ENCODE assay signal across 27 cellular contexts in the genomic region with DNA sequence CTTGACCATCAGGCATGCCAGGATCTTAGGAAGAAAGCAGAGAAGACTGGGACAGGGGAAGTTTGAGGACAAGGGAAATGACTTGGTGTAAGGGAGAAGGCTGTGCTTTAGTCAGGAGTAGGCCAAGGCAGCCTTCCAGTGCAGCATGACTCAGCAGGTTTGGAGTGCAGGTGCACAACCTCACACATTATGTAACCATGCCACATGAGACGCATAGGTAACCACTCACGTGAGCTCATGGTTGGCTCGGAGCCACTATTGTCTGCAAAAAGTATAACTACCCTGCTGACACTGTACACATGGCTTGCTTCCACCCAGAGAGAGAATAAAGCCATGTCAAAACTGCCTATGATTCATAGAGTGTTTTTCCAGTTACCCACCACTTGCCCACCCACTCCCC.
DNase-seq lines count a peak whose midpoint lies in the region; ATAC-seq and TF ChIP-seq lines count a peak whose summit lies in the region.
"Had no signal": no experiment of that assay in that cellular context is flagged by ENCODE, and none has a peak within 500 bp of the region (broad histone marks: within the 10 kb centered on the region; RNA-seq: fewer than 3 reads in every experiment).

No MANE protein-coding gene starts in this region.

- H2BK5ac ChIP-seq in IMR-90 (ENCODE audit: low read depth, low read length, poor library complexity, severe bottlenecking), result no peak overlapping the region

- H4K20me1 ChIP-seq in IMR-90 (ENCODE audit: insufficient read depth, low read length), result no peaks in the 10 kb centered on the region
- H4K20me1 ChIP-seq in OCI-LY7 (ENCODE audit: insufficient read depth, low read length), result no peaks in the 10 kb centered on the region

- H3K4me3 ChIP-seq in IMR-90 (ENCODE audit: insufficient read depth, low read depth, low read length) (no peak overlapping the region), OCI-LY7 (ENCODE audit: low read depth, low read length, poor library complexity, severe bottlenecking) (no peak overlapping the region)
- H3K4me3 ChIP-seq: prostate gland, right lobe of liver, spleen had no signal

- H3K9me3 ChIP-seq in IMR-90 (ENCODE audit: control insufficient read depth, insufficient read depth, low read length) (peaks cover 3% of the 10 kb centered on the region; the same call in 1 of the 2 replicates), OCI-LY7 (ENCODE audit: low read length) (no peaks in the 10 kb centered on the region)
- H3K9me3 ChIP-seq: prostate gland, right lobe of liver had no signal

- no peak overlapping the region for H3K4ac ChIP-seq in IMR-90 (ENCODE audit: low read depth, low read length)

- ATAC-seq in IMR-90 (ENCODE audit: low read depth), result no peak
- no peak for ATAC-seq in HG02678 (IDR thresholded peaks at IDR 0.05; ENCODE audit: unreplicated experiment)
- ATAC-seq: left ventricle myocardium superior; right lobe of liver; stimulated activated naive CD8-positive, alpha-beta T cell treated with anti-CD3 and anti-CD28 coated beads, Interleukin-15, Interleukin-2, amounts not matched to agents 100 U/mL and 50 U/mL, for 24 hours had no signal

- no peak overlapping the region for H4K8ac ChIP-seq in IMR-90 (ENCODE audit: low read depth in 2 of 2, low read length in 2 of 2)

- H3K9ac ChIP-seq in IMR-90 (ENCODE audit: low read depth, low read length), result no peak overlapping the region

- no peak overlapping the region for H3K18ac ChIP-seq in IMR-90 (ENCODE audit: low read depth, low read length)

- H3K56ac ChIP-seq in IMR-90 (ENCODE audit: extremely low read depth, insufficient read depth, low read length), result no peak overlapping the region

- no peak for TF ChIP-seq POLR2A in IMR-90 (IDR thresholded peaks at IDR 0.05; ENCODE audit: low read depth, low read length)

- CTCF ChIA-PET in IMR-90 (lab: Yijun Ruan, JAX) (no interaction called here), OCI-LY7 (lab: Charles Lee; ENCODE audit: unreplicated experiment) (no interaction called here)

- WGBS in IMR-90 (ENCODE audit: extremely low coverage in 2 of 2, insufficient read length in 1 of 2), 2 experiments, result no CpG with 5 or more reads among the region's 3 CpGs

- DNase-seq in DMS 273 (lab: John Stamatoyannopoulos, UW; ENCODE audit: unreplicated experiment), result peak; percentile 21
- DNase-seq in DMS 273 treated with DMSO at 0.1 percent for 48 hours (lab: John Stamatoyannopoulos, UW), result no peak
- no peak for DNase-seq in IMR-90
- DNase-seq in OCI-LY7 (ENCODE audit: low spot score), result peak; percentile 40
- DNase-seq in kidney tubule cell (ENCODE audit: low spot score), result peak; percentile 54
- DNase-seq in AG20443 (ENCODE audit: low spot score), result no peak
- no peak for DNase-seq in substantia nigra (lab: John Stamatoyannopoulos, UW)
- DNase-seq: activated CD4-positive, alpha-beta T cell treated with anti-CD3 and anti-CD28 coated beads, Interleukin-2, amount 10 ng/mL, durations not matched to agents 7 days and 5 days; activated effector memory CD4-positive, alpha-beta T cell treated with anti-CD3 and anti-CD28 coated beads, Interleukin-2, amount 50 U/mL, for 16 hours; activated T-cell treated with anti-CD3 and anti-CD28 coated beads, Interleukin-2, amount 50 U/mL, for 24 hours; Calu3; effector CD4-positive, alpha-beta T cell; EL; left ventricle myocardium superior; NCI-H1930; NCI-H2227 treated with DMSO at 0.1 percent for 48 hours; NCI-H526 treated with DMSO at 0.1 percent for 48 hours; right lobe of liver; SIG-M5; spleen; stimulated activated CD4-positive, alpha-beta T cell treated with anti-CD3 and anti-CD28 coated beads, Interleukin-2, amount 100 ng/mL, for 24 hours; stimulated activated naive CD8-positive, alpha-beta T cell treated with anti-CD3 and anti-CD28 coated beads, Interleukin-15, Interleukin-2, amounts not matched to agents 100 U/mL and 50 U/mL, for 24 hours had no signal

- no peak overlapping the region for H4K91ac ChIP-seq in IMR-90 (ENCODE audit: insufficient read depth, low read depth, low read length)

- no TSS peak for BruUV-seq in IMR-90 (replicated peaks; lab: Mats Ljungman, UMichigan)
- no TSS peak for BruUV-seq in OCI-LY7 (replicated peaks; lab: Mats Ljungman, UMichigan)

- H2BK20ac ChIP-seq in IMR-90 (ENCODE audit: low read depth, low read length), result no peak overlapping the region

- no peak overlapping the region for H2AK9ac ChIP-seq in IMR-90 (replicated peaks; ENCODE audit: low read depth, low read length, poor library complexity)

- H2AFZ ChIP-seq in IMR-90 (replicated peaks; ENCODE audit: low read length, poor library complexity) (no peak overlapping the region), OCI-LY7 (ENCODE audit: low read length) (no peak overlapping the region)

- H2AK5ac ChIP-seq in IMR-90 (ENCODE audit: low read depth, low read length), result no peak overlapping the region

- no peaks in the 10 kb centered on the region for H3K79me1 ChIP-seq in IMR-90 (ENCODE audit: low read depth in 1 of 2, low read length in 2 of 2)

- H3K4me1 ChIP-seq in IMR-90 (ENCODE audit: control insufficient read depth, insufficient read depth, low read length), result no peaks in the 10 kb centered on the region
- H3K4me1 ChIP-seq in OCI-LY7 (ENCODE audit: insufficient read depth, low read length, poor library complexity, severe bottlenecking), result no peaks in the 10 kb centered on the region
- H3K4me1 ChIP-seq: prostate gland, right lobe of liver, spleen had no signal

- H3K27me3 ChIP-seq in IMR-90 (ENCODE audit: control insufficient read depth, insufficient read depth, low read length), result no peaks in the 10 kb centered on the region
- H3K27me3 ChIP-seq: right lobe of liver, spleen had no signal

- H3K36me3 ChIP-seq in IMR-90 (ENCODE audit: control insufficient read depth, insufficient read depth, low read length) (no peaks in the 10 kb centered on the region), OCI-LY7 (ENCODE audit: insufficient read depth, low read length) (no peaks in the 10 kb centered on the region)
- H3K36me3 ChIP-seq: prostate gland, right lobe of liver, spleen had no signal

- no peak overlapping the region for H4K5ac ChIP-seq in IMR-90 (ENCODE audit: low read depth, low read length)

- intact Hi-C loops in IMR-90 (cut with micrococcal nuclease) (no loop called here), OCI-LY7 (cut with micrococcal nuclease; ENCODE audit: unreplicated experiment) (no loop called here)

- in situ Hi-C loops in IMR-90 (cut with MboI; ENCODE audit: low sequenced_read_pairs), result no loop called here

- H3K27ac ChIP-seq in IMR-90 (ENCODE audit: insufficient read depth, low read length), result no peak overlapping the region
- H3K27ac ChIP-seq in OCI-LY7 (ENCODE audit: low read depth, low read length, poor library complexity, severe bottlenecking), result no peak overlapping the region
- H3K27ac ChIP-seq in substantia nigra (ENCODE audit: low read depth, low read length, poor library complexity, severe bottlenecking), result no peak overlapping the region
- H3K27ac ChIP-seq: 22Rv1, C4-2B, epithelial cell of prostate, prostate gland, right lobe of liver, spleen had no signal

- H3K14ac ChIP-seq in IMR-90 (replicated peaks; ENCODE audit: low read depth, low read length), result no peak overlapping the region

- no peak for TF ChIP-seq RAD21 in IMR-90 (IDR thresholded peaks at IDR 0.05; ENCODE audit: low read length)

- H3K79me2 ChIP-seq in OCI-LY7 (ENCODE audit: insufficient read depth, low read depth, low read length), result no peaks in the 10 kb centered on the region

- no peaks in the 10 kb centered on the region for H3K9me2 ChIP-seq in OCI-LY7 (ENCODE audit: insufficient read depth, low read length)

- H3K4me2 ChIP-seq in IMR-90 (ENCODE audit: low read depth, low read length) (no peak overlapping the region), OCI-LY7 (ENCODE audit: low read length) (no peak overlapping the region)

- no peak overlapping the region for H2BK120ac ChIP-seq in IMR-90 (ENCODE audit: low read depth, low read length)

- H3K9me1 ChIP-seq in IMR-90 (ENCODE audit: insufficient read depth, low read length), result no peaks in the 10 kb centered on the region

- no peak overlapping the region for H3K23ac ChIP-seq in IMR-90 (ENCODE audit: low read depth, low read length)

- TF ChIP-seq CTCF in IMR-90 (conservative IDR thresholded peaks at IDR 0.05; ENCODE audit: low read depth, low read length) (no peak), OCI-LY7 (conservative IDR thresholded peaks at IDR 0.05; ENCODE audit: low read length) (no peak)

- no peak overlapping the region for H2BK15ac ChIP-seq in IMR-90 (ENCODE audit: low read depth, low read length)

- POLR2A ChIA-PET in IMR-90 (lab: Charles Lee; ENCODE audit: unreplicated experiment), result no interaction called here
- POLR2A ChIA-PET in OCI-LY7 (lab: Charles Lee), result no interaction called here

- dilution Hi-C loops in IMR-90 (cut with HindIII; ENCODE audit: low sequenced_read_pairs, unreplicated experiment), result no loop called here

TF ChIP-seq in IMR-90, 13 proteins besides CTCF, POLR2A, EP300 and RAD21:
- TF ChIP-seq NFE2L2 (IDR thresholded peaks at IDR 0.05; ENCODE audit: low read depth, low read length), result peak; percentile 56
- TF ChIP-seq, protein P1, sequence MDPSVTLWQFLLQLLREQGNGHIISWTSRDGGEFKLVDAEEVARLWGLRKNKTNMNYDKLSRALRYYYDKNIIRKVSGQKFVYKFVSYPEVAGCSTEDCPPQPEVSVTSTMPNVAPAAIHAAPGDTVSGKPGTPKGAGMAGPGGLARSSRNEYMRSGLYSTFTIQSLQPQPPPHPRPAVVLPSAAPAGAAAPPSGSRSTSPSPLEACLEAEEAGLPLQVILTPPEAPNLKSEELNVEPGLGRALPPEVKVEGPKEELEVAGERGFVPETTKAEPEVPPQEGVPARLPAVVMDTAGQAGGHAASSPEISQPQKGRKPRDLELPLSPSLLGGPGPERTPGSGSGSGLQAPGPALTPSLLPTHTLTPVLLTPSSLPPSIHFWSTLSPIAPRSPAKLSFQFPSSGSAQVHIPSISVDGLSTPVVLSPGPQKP (IDR thresholded peaks at IDR 0.05; ENCODE audit: borderline replicate concordance, low read depth, low read length), result no peak
- no peak for TF ChIP-seq BHLHE40 (IDR thresholded peaks at IDR 0.05; ENCODE audit: low read depth, low read length)
- no peak for TF ChIP-seq MAZ (IDR thresholded peaks at IDR 0.05; ENCODE audit: borderline replicate concordance, low read depth, low read length)
- TF ChIP-seq, protein P2, sequence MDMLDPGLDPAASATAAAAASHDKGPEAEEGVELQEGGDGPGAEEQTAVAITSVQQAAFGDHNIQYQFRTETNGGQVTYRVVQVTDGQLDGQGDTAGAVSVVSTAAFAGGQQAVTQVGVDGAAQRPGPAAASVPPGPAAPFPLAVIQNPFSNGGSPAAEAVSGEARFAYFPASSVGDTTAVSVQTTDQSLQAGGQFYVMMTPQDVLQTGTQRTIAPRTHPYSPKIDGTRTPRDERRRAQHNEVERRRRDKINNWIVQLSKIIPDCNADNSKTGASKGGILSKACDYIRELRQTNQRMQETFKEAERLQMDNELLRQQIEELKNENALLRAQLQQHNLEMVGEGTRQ (IDR thresholded peaks at IDR 0.05; ENCODE audit: low read depth, low read length), result no peak
- TF ChIP-seq SMC3 (IDR thresholded peaks at IDR 0.05; ENCODE audit: low read depth, low read length), result no peak
- TF ChIP-seq MAFK (IDR thresholded peaks at IDR 0.05; ENCODE audit: low read depth, low read length), result no peak
- no peak for TF ChIP-seq FOS (IDR thresholded peaks at IDR 0.05; ENCODE audit: low read depth, low read length)

Comparison
In these comparisons a context has a peak if more than half of its experiments do, and no peak if none do; other contexts are left out.
1. DNase-seq: peak in DMS 273 (single experiment), OCI-LY7 (single experiment) and kidney tubule cell (single experiment); none in DMS 273 treated with DMSO at 0.1 percent for 48 hours (single experiment), IMR-90 (single experiment), AG20443 (single experiment) and substantia nigra (0 of 49).